Comparison of ENCODE assay signal across 24 cellular contexts in genomic region chr5:56357426-56357825, GRCh38.
DNase-seq lines count a peak whose midpoint lies in the region; ATAC-seq and TF ChIP-seq lines count a peak whose summit lies in the region.
"Had no signal": no experiment of that assay in that cellular context is flagged by ENCODE, and none has a peak within 500 bp of the region (broad histone marks: within the 10 kb centered on the region; RNA-seq: fewer than 3 reads in every experiment).

No MANE protein-coding gene starts in this region.

- H3K9me3 Mint-ChIP-seq in progenitor cell of endocrine pancreas (ENCODE audit: low read depth): no peaks in the 10 kb centered on the region
- H3K9me3 Mint-ChIP-seq in CD4-positive, alpha-beta T cell: no peaks in the 10 kb centered on the region
- H3K9me3 Mint-ChIP-seq: memory B cell had no signal

- TF ChIP-seq CTCF in progenitor cell of endocrine pancreas (IDR thresholded peaks at IDR 0.05; ENCODE audit: unreplicated experiment) (no peak), vagina (IDR thresholded peaks at IDR 0.05) (no peak)
- no peak for TF ChIP-seq CTCF in CD4-positive, alpha-beta T cell (IDR thresholded peaks at IDR 0.05)

- H3K4me1 ChIP-seq in NT2/D1 (ENCODE audit: insufficient read depth, insufficient read length): no peaks in the 10 kb centered on the region
- peaks cover 8% of the 10 kb centered on the region for H3K4me1 ChIP-seq in vagina

- H3K4me3 ChIP-seq in NT2/D1 (ENCODE audit: insufficient read length, low read depth): no peak overlapping the region
- no peak overlapping the region for H3K4me3 ChIP-seq in vagina
- H3K4me3 ChIP-seq: HAP-1 had no signal

- H3K27me3 Mint-ChIP-seq in progenitor cell of endocrine pancreas: peaks cover 10% of the 10 kb centered on the region
- no peaks in the 10 kb centered on the region for H3K27me3 Mint-ChIP-seq in CD4-positive, alpha-beta T cell
- H3K27me3 Mint-ChIP-seq: activated B cell treated with CpG ODN at 0.5 μM for 24 hours, memory B cell, naive B cell had no signal

- TF ChIP-seq POLR2A in vagina (IDR thresholded peaks at IDR 0.05): no peak

- POLR2A ChIA-PET in CD4-positive, alpha-beta T cell (lab: Charles Lee): interaction anchor here (0.6 kb wide), 1 partner anchor 140 kb away, joined by 3 read pairs; no protein-coding TSS in a partner anchor

- H3K9me3 ChIP-seq in NT2/D1 (ENCODE audit: insufficient read depth, low read length) (no peaks in the 10 kb centered on the region), vagina (no peaks in the 10 kb centered on the region)
- H3K9me3 ChIP-seq in CD4-positive, alpha-beta T cell (ENCODE audit: control insufficient read depth, low read length): no peaks in the 10 kb centered on the region
- H3K9me3 ChIP-seq: HAP-1 had no signal

- CTCF ChIA-PET in CD4-positive, alpha-beta T cell (lab: Charles Lee): no interaction called here

- no peak overlapping the region for H3K4me3 Mint-ChIP-seq in progenitor cell of endocrine pancreas (ENCODE audit: low read depth)
- H3K4me3 Mint-ChIP-seq in CD4-positive, alpha-beta T cell: no peak overlapping the region
- H3K4me3 Mint-ChIP-seq: activated B cell treated with CpG ODN at 0.5 μM for 24 hours; activated CD8-positive, alpha-beta memory T cell treated with anti-CD3 and anti-CD28 coated beads, Interleukin-2, amount 10 ng/mL, durations not matched to agents 7 days and 5 days; activated T-cell treated with anti-CD3 and anti-CD28 coated beads, Interleukin-2, amount 50 U/mL, for 72 hours; memory B cell; naive B cell had no signal

- H3K27me3 ChIP-seq in NT2/D1 (ENCODE audit: insufficient read depth, insufficient read length): no peaks in the 10 kb centered on the region
- H3K27me3 ChIP-seq in CD4-positive, alpha-beta T cell (ENCODE audit: control insufficient read depth, insufficient read depth, low read length): no peaks in the 10 kb centered on the region
- no peaks in the 10 kb centered on the region for H3K27me3 ChIP-seq in vagina

- intact Hi-C loops in CD4-positive, alpha-beta T cell (cut with DNase I, micrococcal nuclease): no loop called here
- intact Hi-C loops in vagina (cut with DNase I): no loop called here

- H3K4me1 Mint-ChIP-seq in progenitor cell of endocrine pancreas (ENCODE audit: low read depth): peaks cover 30% of the 10 kb centered on the region
- H3K4me1 Mint-ChIP-seq in CD4-positive, alpha-beta T cell (ENCODE audit: low read depth): no peaks in the 10 kb centered on the region
- H3K4me1 Mint-ChIP-seq: activated CD8-positive, alpha-beta memory T cell treated with anti-CD3 and anti-CD28 coated beads, Interleukin-2, amount 10 ng/mL, durations not matched to agents 7 days and 5 days had no signal

- H3K27ac ChIP-seq in CD4-positive, alpha-beta T cell (ENCODE audit: low read depth, low read length): no peak overlapping the region
- no peak overlapping the region for H3K27ac ChIP-seq in vagina
- H3K27ac ChIP-seq: C4-2B had no signal

- DNase-seq in Caki2 (ENCODE audit: low read depth): peak; percentile 30
- peak; percentile 22 for DNase-seq in NT2/D1 (ENCODE audit: low read depth, low spot score)
- DNase-seq in iPS-NIHi7 (ENCODE audit: extremely low spot score): peak; percentile 31
- DNase-seq in progenitor cell of endocrine pancreas (ENCODE audit: low spot score, unreplicated experiment): no peak
- no peak for DNase-seq in CD4-positive, alpha-beta T cell
- no peak for DNase-seq in COR-L47 (lab: John Stamatoyannopoulos, UW)
- DNase-seq in vagina (ENCODE audit: extremely low spot score in 2 of 2): no peak
- DNase-seq: activated B cell treated with CpG ODN at 0.5 μM for 24 hours; activated CD8-positive, alpha-beta memory T cell treated with anti-CD3 and anti-CD28 coated beads, Interleukin-2, amount 10 ng/mL, durations not matched to agents 7 days and 5 days; activated naive CD4-positive, alpha-beta T cell; activated T-cell treated with anti-CD3 and anti-CD28 coated beads, Interleukin-2, amount 50 U/mL, for 72 hours; amniotic stem cell; DMS 273 treated with DMSO at 0.1 percent for 48 hours; KBM-7; MM.1S; naive B cell; NCI-H2081 treated with DMSO at 0.1 percent for 48 hours; NCI-H345; SW 1271; T1000 had no signal

- H3K27ac Mint-ChIP-seq in progenitor cell of endocrine pancreas: peak overlapping the region; percentile 75
- no peak overlapping the region for H3K27ac Mint-ChIP-seq in CD4-positive, alpha-beta T cell
- H3K27ac Mint-ChIP-seq: activated B cell treated with CpG ODN at 0.5 μM for 24 hours; activated CD8-positive, alpha-beta memory T cell treated with anti-CD3 and anti-CD28 coated beads, Interleukin-2, amount 10 ng/mL, durations not matched to agents 7 days and 5 days; activated T-cell treated with anti-CD3 and anti-CD28 coated beads, Interleukin-2, amount 50 U/mL, for 72 hours; memory B cell had no signal

- in situ Hi-C loops in Caki2 (cut with HindIII; ENCODE audit: low pct_unique_long_range_greater_than_20kb, low sequenced_read_pairs): no loop called here

- H3K36me3 ChIP-seq in NT2/D1 (ENCODE audit: insufficient read depth, insufficient read length, low read length): no peaks in the 10 kb centered on the region
- no peaks in the 10 kb centered on the region for H3K36me3 ChIP-seq in vagina
- H3K36me3 ChIP-seq: HAP-1 had no signal

- no peak for ATAC-seq in GM19455 (IDR thresholded peaks at IDR 0.05; ENCODE audit: unreplicated experiment)
- no peak for ATAC-seq in CD4-positive, alpha-beta T cell (ENCODE audit: poor library complexity)
- ATAC-seq: activated CD8-positive, alpha-beta memory T cell treated with anti-CD3 and anti-CD28 coated beads, Interleukin-2, amount 10 ng/mL, durations not matched to agents 7 days and 5 days; activated T-cell treated with anti-CD3 and anti-CD28 coated beads, Interleukin-2, amount 50 U/mL, for 72 hours had no signal

- H3K36me3 Mint-ChIP-seq in progenitor cell of endocrine pancreas (ENCODE audit: insufficient read depth): no peaks in the 10 kb centered on the region
- H3K36me3 Mint-ChIP-seq in CD4-positive, alpha-beta T cell (ENCODE audit: low read depth): no peaks in the 10 kb centered on the region
- H3K36me3 Mint-ChIP-seq: activated CD8-positive, alpha-beta memory T cell treated with anti-CD3 and anti-CD28 coated beads, Interleukin-2, amount 10 ng/mL, durations not matched to agents 7 days and 5 days; memory B cell; naive B cell had no signal

- no peak overlapping the region for H3K9ac ChIP-seq in NT2/D1 (ENCODE audit: insufficient read length, low read depth)

Comparison
In these comparisons a context has a peak if more than half of its experiments do, and no peak if none do; other contexts are left out.
1. DNase-seq: peak in Caki2 (single experiment), NT2/D1 (single experiment) and iPS-NIHi7 (single experiment); none in progenitor cell of endocrine pancreas (single experiment), CD4-positive, alpha-beta T cell (0 of 10), COR-L47 (single experiment) and vagina (0 of 2).